8 cellular contexts compared by ENCODE assay signal in genomic region chr5:5497132-5497748, GRCh38.
A peak's percentile ranks its signal among the peaks of the same experiment; 100 is the strongest.
DNase-seq lines count a peak whose midpoint lies in the region; ATAC-seq and TF ChIP-seq lines count a peak whose summit lies in the region.

No MANE protein-coding gene starts in this region.

- TF ChIP-seq POLR2A in Peyer's patch (IDR thresholded peaks at IDR 0.05) (no peak), vagina (IDR thresholded peaks at IDR 0.05) (no peak)

- H3K4me3 ChIP-seq in Peyer's patch, result no peak overlapping the region
- H3K4me3 ChIP-seq in coronary artery, result no peak overlapping the region
- no peak overlapping the region for H3K4me3 ChIP-seq in lower lobe of right lung
- H3K4me3 ChIP-seq in vagina, result no peak overlapping the region

- H3K27me3 ChIP-seq in Peyer's patch (no peaks in the 10 kb centered on the region), lower lobe of right lung (ENCODE audit: low read depth) (peaks cover 4% of the 10 kb centered on the region), vagina (no peaks in the 10 kb centered on the region)

- peak in 1 of 2 donors; percentile 72 for ATAC-seq in lower lobe of right lung
- ATAC-seq in HG03039 (IDR thresholded peaks at IDR 0.05; ENCODE audit: unreplicated experiment), result no peak

- intact Hi-C loops in lower lobe of right lung (cut with DNase I) (no loop called here), vagina (cut with DNase I) (loop anchor here (5.0 kb wide), 1 partner anchor 1085 kb away; no protein-coding TSS in a partner anchor)

- H3K4me1 ChIP-seq in Peyer's patch (peaks cover 0 to 14% (median 6%) of the 10 kb centered on the region in 4 donors), lower lobe of right lung (peaks cover 13% of the 10 kb centered on the region), vagina (peaks cover 9% of the 10 kb centered on the region)

- H3K27ac ChIP-seq in Peyer's patch, result no peak overlapping the region
- H3K27ac ChIP-seq in coronary artery, result no peak overlapping the region
- H3K27ac ChIP-seq in lower lobe of right lung, result no peak overlapping the region
- H3K27ac ChIP-seq in vagina, result no peak overlapping the region

- H3K36me3 ChIP-seq in Peyer's patch (no peaks in the 10 kb centered on the region), lower lobe of right lung (no peaks in the 10 kb centered on the region), vagina (no peaks in the 10 kb centered on the region)

- TF ChIP-seq CTCF in LNCAP (IDR thresholded peaks at IDR 0.05) (peak; percentile 86), Peyer's patch (IDR thresholded peaks at IDR 0.05) (peak; percentile 26 to 64 (median 36)), coronary artery (IDR thresholded peaks at IDR 0.05) (peak; percentile 50), lower lobe of right lung (IDR thresholded peaks at IDR 0.05) (peak; percentile 68), vagina (IDR thresholded peaks at IDR 0.05) (peak; percentile 3 to 44 (median 36))

- H3K9me3 ChIP-seq in Peyer's patch (no peaks in the 10 kb centered on the region), lower lobe of right lung (no peaks in the 10 kb centered on the region), vagina (no peaks in the 10 kb centered on the region)

- DNase-seq in COLO829 (ENCODE audit: low spot score), result peak; percentile 45
- DNase-seq in GM19240 (ENCODE audit: insufficient read length, low spot score), result peak; percentile 28
- peak in 2 of 3 donors; percentile 30 to 64 for DNase-seq in Peyer's patch
- DNase-seq in coronary artery (ENCODE audit: low spot score), result no peak
- DNase-seq in lower lobe of right lung, result no peak
- no peak for DNase-seq in vagina (ENCODE audit: extremely low spot score in 2 of 2)

Comparison
In these comparisons a context has a peak if more than half of its experiments do, and no peak if none do; other contexts are left out.
1. DNase-seq: peak in COLO829 (single experiment), GM19240 (single experiment) and Peyer's patch (2 of 3); none in coronary artery (single experiment), lower lobe of right lung (single experiment) and vagina (0 of 2).
2. CTCF ChIP-seq: peak in every context shown above with its lines; median percentile 86 in LNCAP; 68 in lower lobe of right lung; 50 in coronary artery; 36 in Peyer's patch; 36 in vagina.